In genomic region chr11:114080219-114080618, GRCh38 we compare ENCODE assay signal across 8 cellular contexts. TPM values are rescaled to one million over a fixed set of nuclear protein-coding genes. Genes with fewer than 3 reads are reported as not detected.
A peak's percentile ranks its signal among the peaks of the same experiment; 100 is the strongest.
DNase-seq lines count a peak whose midpoint lies in the region; ATAC-seq and TF ChIP-seq lines count a peak whose summit lies in the region.

No MANE protein-coding gene starts in this region.

- peaks cover 72% of the 10 kb centered on the region for H3K36me3 ChIP-seq in right atrium auricular region

- H3K4me1 Mint-ChIP-seq in activated T-helper 1 cell treated with anti-CD3 and anti-CD28 coated beads, Interleukin-12 subunit alpha, Interleukin-12 subunit beta, Interleukin-2, Interleukin-4 antibody, amounts not matched to agents 30 ng/mL and 10 ng/mL and 1 ng/mL, durations not matched to agents 14 hours and 24 hours and 36 hours (ENCODE audit: low read depth): peaks cover 34% of the 10 kb centered on the region

- H3K4me3 ChIP-seq in right atrium auricular region: no peak overlapping the region

- no peaks in the 10 kb centered on the region for H3K9me3 ChIP-seq in right atrium auricular region

- no peak for ATAC-seq in GM21825 (IDR thresholded peaks at IDR 0.05; ENCODE audit: unreplicated experiment)

- peak overlapping the region; percentile 88 to 93 for H3K27ac ChIP-seq in right atrium auricular region
- H3K27ac ChIP-seq in temporal lobe (ENCODE audit: low read depth, low read length): peak overlapping the region; percentile 31

- no peaks in the 10 kb centered on the region for H3K9me3 Mint-ChIP-seq in activated T-helper 1 cell treated with anti-CD3 and anti-CD28 coated beads, Interleukin-12 subunit alpha, Interleukin-12 subunit beta, Interleukin-2, Interleukin-4 antibody, amounts not matched to agents 30 ng/mL and 10 ng/mL and 1 ng/mL, durations not matched to agents 14 hours and 24 hours and 36 hours

- peak; percentile 1 for DNase-seq in NCI-H748 (lab: John Stamatoyannopoulos, UW; ENCODE audit: unreplicated experiment)
- DNase-seq in NCI-H748 treated with DMSO at 0.1 percent for 48 hours (lab: John Stamatoyannopoulos, UW): no peak
- no peak for DNase-seq in activated T-helper 1 cell treated with anti-CD3 and anti-CD28 coated beads, Interleukin-12 subunit alpha, Interleukin-12 subunit beta, Interleukin-2, Interleukin-4 antibody, amounts not matched to agents 30 ng/mL and 10 ng/mL and 1 ng/mL, durations not matched to agents 14 hours and 24 hours and 36 hours (ENCODE audit: low spot score)
- DNase-seq in right atrium auricular region (ENCODE audit: low spot score): no peak
- no peak for DNase-seq in superior temporal gyrus (ENCODE audit: extremely low spot score)
- DNase-seq in GM13976 (ENCODE audit: low spot score): no peak

- intact Hi-C loops in activated T-helper 1 cell treated with anti-CD3 and anti-CD28 coated beads, Interleukin-12 subunit alpha, Interleukin-12 subunit beta, Interleukin-2, Interleukin-4 antibody, amounts not matched to agents 30 ng/mL and 10 ng/mL and 1 ng/mL, durations not matched to agents 14 hours and 24 hours and 36 hours (cut with micrococcal nuclease): no loop called here

- H3K4me3 Mint-ChIP-seq in activated T-helper 1 cell treated with anti-CD3 and anti-CD28 coated beads, Interleukin-12 subunit alpha, Interleukin-12 subunit beta, Interleukin-2, Interleukin-4 antibody, amounts not matched to agents 30 ng/mL and 10 ng/mL and 1 ng/mL, durations not matched to agents 14 hours and 24 hours and 36 hours: no peak overlapping the region

- H3K4me1 ChIP-seq in right atrium auricular region: peaks cover 3 to 100% of the 10 kb centered on the region in 2 donors

- in situ Hi-C loops in GM13976 (cut with MboI; ENCODE audit: low sequenced_read_pairs, unreplicated experiment): no loop called here

- TF ChIP-seq CTCF in right atrium auricular region (IDR thresholded peaks at IDR 0.05) (no peak), GM13976 (IDR thresholded peaks at IDR 0.05; ENCODE audit: borderline replicate concordance, control extremely low read depth, extremely low read depth, insufficient read depth, missing control alignments) (no peak)

- H3K27me3 ChIP-seq in right atrium auricular region: no peaks in the 10 kb centered on the region

- H3K27ac Mint-ChIP-seq in activated T-helper 1 cell treated with anti-CD3 and anti-CD28 coated beads, Interleukin-12 subunit alpha, Interleukin-12 subunit beta, Interleukin-2, Interleukin-4 antibody, amounts not matched to agents 30 ng/mL and 10 ng/mL and 1 ng/mL, durations not matched to agents 14 hours and 24 hours and 36 hours: peak overlapping the region; percentile 24

- peaks cover 18% of the 10 kb centered on the region for H3K27me3 Mint-ChIP-seq in activated T-helper 1 cell treated with anti-CD3 and anti-CD28 coated beads, Interleukin-12 subunit alpha, Interleukin-12 subunit beta, Interleukin-2, Interleukin-4 antibody, amounts not matched to agents 30 ng/mL and 10 ng/mL and 1 ng/mL, durations not matched to agents 14 hours and 24 hours and 36 hours (ENCODE audit: insufficient read depth)

- peaks cover 2% of the 10 kb centered on the region for H3K36me3 Mint-ChIP-seq in activated T-helper 1 cell treated with anti-CD3 and anti-CD28 coated beads, Interleukin-12 subunit alpha, Interleukin-12 subunit beta, Interleukin-2, Interleukin-4 antibody, amounts not matched to agents 30 ng/mL and 10 ng/mL and 1 ng/mL, durations not matched to agents 14 hours and 24 hours and 36 hours (ENCODE audit: low read depth)

RNA-seq across cellular contexts. Expression of gene ZBTB16, which starts 20.7 kb away (rescaled TPM):
- 3.4 and 3.9 TPM in 2 replicates for total RNA-seq in activated T-helper 1 cell treated with anti-CD3 and anti-CD28 coated beads, Interleukin-12 subunit alpha, Interleukin-12 subunit beta, Interleukin-2, Interleukin-4 antibody, amounts not matched to agents 30 ng/mL and 10 ng/mL and 1 ng/mL, durations not matched to agents 14 hours and 24 hours and 36 hours
- 100 to 1,000 TPM in 1 of 2 donors, 10 to 100 TPM in 1; 65.5 to 101 TPM for total RNA-seq in right atrium auricular region
- total RNA-seq in temporal lobe: 8.4 TPM
